In the genomic region with DNA sequence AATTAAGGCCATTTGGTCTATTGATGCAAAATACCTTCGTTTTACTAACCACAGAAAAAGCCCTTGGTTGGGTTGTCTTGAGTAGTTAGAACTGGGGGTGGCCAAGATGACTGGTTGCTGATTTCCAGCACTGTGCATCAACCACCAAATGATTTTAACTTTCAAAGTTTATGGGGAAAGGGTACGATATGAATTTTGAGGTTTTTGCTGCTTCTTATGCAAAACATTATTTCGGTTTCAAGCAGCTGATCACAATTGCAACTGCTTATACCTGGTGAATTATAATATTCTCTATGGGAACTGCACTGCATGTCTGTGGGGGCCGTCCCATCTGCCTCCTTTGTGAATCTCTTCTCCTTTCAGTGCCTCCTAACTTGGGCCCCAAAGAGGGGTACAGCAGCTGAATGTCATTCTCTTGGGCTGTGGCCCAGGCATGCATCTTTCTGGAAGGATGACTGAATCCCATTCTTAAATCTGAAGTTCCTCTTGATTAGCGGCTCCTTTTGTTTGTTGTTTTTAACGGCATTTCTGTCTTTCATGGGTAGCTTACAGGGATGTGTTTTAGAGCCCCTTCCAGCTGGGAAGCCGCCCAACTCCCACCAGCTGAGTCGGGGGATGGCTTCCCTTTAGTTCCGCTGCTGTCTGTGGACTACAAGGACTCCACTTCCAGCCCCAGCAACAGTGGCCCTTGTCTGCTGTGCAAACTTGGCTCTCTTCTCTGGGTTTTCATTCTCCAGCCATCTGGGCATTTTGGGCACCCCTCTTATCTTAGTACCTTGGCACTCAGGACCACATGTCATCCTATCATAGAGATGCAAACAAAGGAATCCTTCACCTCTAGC, we compare ENCODE assay signal across 9 cellular contexts.
DNase-seq lines count a peak whose midpoint lies in the region; ATAC-seq and TF ChIP-seq lines count a peak whose summit lies in the region.
"Had no signal": no experiment of that assay in that cellular context is flagged by ENCODE, and none has a peak within 500 bp of the region (broad histone marks: within the 10 kb centered on the region; RNA-seq: fewer than 3 reads in every experiment).

No MANE protein-coding gene starts in this region.

- H4K20me1 ChIP-seq in OCI-LY3 (ENCODE audit: insufficient read depth, low read length), result no peaks in the 10 kb centered on the region
- H4K20me1 ChIP-seq in Karpas-422 (ENCODE audit: insufficient read depth, low read depth, low read length), result no peaks in the 10 kb centered on the region

- H3K4me1 Mint-ChIP-seq in activated CD4-positive, alpha-beta T cell treated with anti-CD3 and anti-CD28 coated beads, Interleukin-2, amount 10 ng/mL, durations not matched to agents 7 days and 5 days, result peaks cover 2% of the 10 kb centered on the region
- H3K4me1 Mint-ChIP-seq in CD4-positive, alpha-beta T cell (ENCODE audit: low read depth), result peaks cover 43% of the 10 kb centered on the region
- H3K4me1 Mint-ChIP-seq in activated T-helper 1 cell treated with anti-CD3 and anti-CD28 coated beads, Interleukin-12 subunit alpha, Interleukin-12 subunit beta, Interleukin-2, Interleukin-4 antibody, amounts not matched to agents 30 ng/mL and 10 ng/mL and 1 ng/mL, durations not matched to agents 14 hours and 24 hours and 36 hours (ENCODE audit: low read depth), result peaks cover 22% of the 10 kb centered on the region

- POLR2A ChIA-PET in activated CD4-positive, alpha-beta T cell treated with anti-CD3 and anti-CD28 coated beads, Interleukin-2, amount 10 ng/mL, durations not matched to agents 7 days and 5 days (lab: Charles Lee), result no interaction called here
- POLR2A ChIA-PET in CD4-positive, alpha-beta T cell (lab: Charles Lee), result interaction anchor here (0.6 kb wide), 1 partner anchor 490 kb away, joined by 4 read pairs; no protein-coding TSS in a partner anchor

- peak; percentile 58 to 69 for DNase-seq in activated CD4-positive, alpha-beta T cell treated with anti-CD3 and anti-CD28 coated beads, Interleukin-2, amount 50 U/mL, for 48 hours
- DNase-seq in activated CD4-positive, alpha-beta T cell treated with anti-CD3 and anti-CD28 coated beads, Interleukin-2, amount 10 ng/mL, durations not matched to agents 7 days and 5 days, result no peak
- peak; percentile 14 to 30 (median 27) for DNase-seq in stimulated activated CD4-positive, alpha-beta T cell treated with anti-CD3 and anti-CD28 coated beads, TNF-alpha, amount 100 ng/mL, for 48 hours (ENCODE audit: low read depth in 3 of 3)
- no peak for DNase-seq in CD4-positive, alpha-beta T cell
- DNase-seq in activated T-helper 1 cell treated with anti-CD3 and anti-CD28 coated beads, Interleukin-12 subunit alpha, Interleukin-12 subunit beta, Interleukin-2, Interleukin-4 antibody, amounts not matched to agents 30 ng/mL and 10 ng/mL and 1 ng/mL, durations not matched to agents 14 hours and 24 hours and 36 hours (ENCODE audit: low spot score), result no peak
- DNase-seq in Karpas-422, result no peak
- DNase-seq: central memory CD4-positive, alpha-beta T cell had no signal

- no peak for TF ChIP-seq CTCF in OCI-LY3 (IDR thresholded peaks at IDR 0.05; ENCODE audit: low read depth, low read length)
- no peak for TF ChIP-seq CTCF in CD4-positive, alpha-beta T cell (IDR thresholded peaks at IDR 0.05)

- no peaks in the 10 kb centered on the region for H3K9me3 ChIP-seq in OCI-LY3 (ENCODE audit: insufficient read depth, low read length)
- H3K9me3 ChIP-seq in CD4-positive, alpha-beta T cell (ENCODE audit: control insufficient read depth, low read length), result no peaks in the 10 kb centered on the region
- H3K9me3 ChIP-seq in Karpas-422 (ENCODE audit: low read length), result no peaks in the 10 kb centered on the region

- no peaks in the 10 kb centered on the region for H3K27me3 Mint-ChIP-seq in activated CD4-positive, alpha-beta T cell treated with anti-CD3 and anti-CD28 coated beads, Interleukin-2, amount 10 ng/mL, durations not matched to agents 7 days and 5 days
- no peaks in the 10 kb centered on the region for H3K27me3 Mint-ChIP-seq in CD4-positive, alpha-beta T cell
- H3K27me3 Mint-ChIP-seq in activated T-helper 1 cell treated with anti-CD3 and anti-CD28 coated beads, Interleukin-12 subunit alpha, Interleukin-12 subunit beta, Interleukin-2, Interleukin-4 antibody, amounts not matched to agents 30 ng/mL and 10 ng/mL and 1 ng/mL, durations not matched to agents 14 hours and 24 hours and 36 hours (ENCODE audit: insufficient read depth), result no peaks in the 10 kb centered on the region

- intact Hi-C loops in CD4-positive, alpha-beta T cell (cut with DNase I, micrococcal nuclease), result no loop called here
- intact Hi-C loops in activated T-helper 1 cell treated with anti-CD3 and anti-CD28 coated beads, Interleukin-12 subunit alpha, Interleukin-12 subunit beta, Interleukin-2, Interleukin-4 antibody, amounts not matched to agents 30 ng/mL and 10 ng/mL and 1 ng/mL, durations not matched to agents 14 hours and 24 hours and 36 hours (cut with micrococcal nuclease), result loop anchor here (2.0 to 10.0 kb wide), 3 partner anchors 28 to 56 kb away; no protein-coding TSS in a partner anchor

- H3K4me2 ChIP-seq in OCI-LY3 (ENCODE audit: low read length) (peak overlapping the region; percentile 88), Karpas-422 (ENCODE audit: low read depth, low read length, poor library complexity, severe bottlenecking) (no peak overlapping the region)

- no peaks in the 10 kb centered on the region for H3K79me2 ChIP-seq in OCI-LY3 (ENCODE audit: low read length)
- no peaks in the 10 kb centered on the region for H3K79me2 ChIP-seq in Karpas-422 (ENCODE audit: low read length)

- ATAC-seq in HG02642 (IDR thresholded peaks at IDR 0.05; ENCODE audit: poor library complexity, unreplicated experiment), result peak; percentile 95
- no peak for ATAC-seq in CD4-positive, alpha-beta T cell (ENCODE audit: poor library complexity)

- CTCF ChIA-PET in activated CD4-positive, alpha-beta T cell treated with anti-CD3 and anti-CD28 coated beads, Interleukin-2, amount 10 ng/mL, durations not matched to agents 7 days and 5 days (lab: Charles Lee), result interaction anchor here (0.7 to 0.9 kb wide), 2 partner anchors 9 to 299 kb away, joined by 3 to 4 read pairs; no protein-coding TSS in a partner anchor
- CTCF ChIA-PET in CD4-positive, alpha-beta T cell (lab: Charles Lee), result no interaction called here

- no peak overlapping the region for H3K27ac Mint-ChIP-seq in activated CD4-positive, alpha-beta T cell treated with anti-CD3 and anti-CD28 coated beads, Interleukin-2, amount 10 ng/mL, durations not matched to agents 7 days and 5 days
- no peak overlapping the region for H3K27ac Mint-ChIP-seq in CD4-positive, alpha-beta T cell
- no peak overlapping the region for H3K27ac Mint-ChIP-seq in activated T-helper 1 cell treated with anti-CD3 and anti-CD28 coated beads, Interleukin-12 subunit alpha, Interleukin-12 subunit beta, Interleukin-2, Interleukin-4 antibody, amounts not matched to agents 30 ng/mL and 10 ng/mL and 1 ng/mL, durations not matched to agents 14 hours and 24 hours and 36 hours

- H3K36me3 ChIP-seq in OCI-LY3 (replicated peaks; ENCODE audit: low read depth, low read length), result no peaks in the 10 kb centered on the region
- H3K36me3 ChIP-seq in Karpas-422 (ENCODE audit: insufficient read depth, low read length), result no peaks in the 10 kb centered on the region

- H3K27ac ChIP-seq in OCI-LY3 (ENCODE audit: low read length) (peak overlapping the region; percentile 78), Karpas-422 (ENCODE audit: low read length) (no peak overlapping the region)
- no peak overlapping the region for H3K27ac ChIP-seq in CD4-positive, alpha-beta T cell (ENCODE audit: low read depth, low read length)

- H3K4me3 ChIP-seq in OCI-LY3 (ENCODE audit: low read length), result peak overlapping the region; percentile 56
- no peak overlapping the region for H3K4me3 ChIP-seq in Karpas-422 (ENCODE audit: low read length)

- H2AFZ ChIP-seq in OCI-LY3 (ENCODE audit: low read depth, low read length) (no peak overlapping the region), Karpas-422 (ENCODE audit: low read length) (no peak overlapping the region)

- H3K9me3 Mint-ChIP-seq in activated CD4-positive, alpha-beta T cell treated with anti-CD3 and anti-CD28 coated beads, Interleukin-2, amount 10 ng/mL, durations not matched to agents 7 days and 5 days, result no peaks in the 10 kb centered on the region
- H3K9me3 Mint-ChIP-seq in CD4-positive, alpha-beta T cell, result no peaks in the 10 kb centered on the region
- no peaks in the 10 kb centered on the region for H3K9me3 Mint-ChIP-seq in activated T-helper 1 cell treated with anti-CD3 and anti-CD28 coated beads, Interleukin-12 subunit alpha, Interleukin-12 subunit beta, Interleukin-2, Interleukin-4 antibody, amounts not matched to agents 30 ng/mL and 10 ng/mL and 1 ng/mL, durations not matched to agents 14 hours and 24 hours and 36 hours

- H3K4me1 ChIP-seq in OCI-LY3 (ENCODE audit: low read length) (peaks cover 61% of the 10 kb centered on the region), Karpas-422 (ENCODE audit: low read length) (peaks cover 6% of the 10 kb centered on the region)

- H3K9ac ChIP-seq in OCI-LY3 (ENCODE audit: low read length) (peak overlapping the region; percentile 59), Karpas-422 (ENCODE audit: low read length) (no peak overlapping the region)

- H3K27me3 ChIP-seq in OCI-LY3 (ENCODE audit: low read depth, low read length), result peaks cover 20% of the 10 kb centered on the region
- no peaks in the 10 kb centered on the region for H3K27me3 ChIP-seq in CD4-positive, alpha-beta T cell (ENCODE audit: control insufficient read depth, insufficient read depth, low read length)
- no peaks in the 10 kb centered on the region for H3K27me3 ChIP-seq in Karpas-422 (ENCODE audit: low read length)

- no peaks in the 10 kb centered on the region for H3K9me2 ChIP-seq in Karpas-422 (replicated peaks; ENCODE audit: insufficient read depth, low read length)

- no peak overlapping the region for H3K4me3 Mint-ChIP-seq in activated CD4-positive, alpha-beta T cell treated with anti-CD3 and anti-CD28 coated beads, Interleukin-2, amount 10 ng/mL, durations not matched to agents 7 days and 5 days
- H3K4me3 Mint-ChIP-seq in CD4-positive, alpha-beta T cell, result no peak overlapping the region
- no peak overlapping the region for H3K4me3 Mint-ChIP-seq in activated T-helper 1 cell treated with anti-CD3 and anti-CD28 coated beads, Interleukin-12 subunit alpha, Interleukin-12 subunit beta, Interleukin-2, Interleukin-4 antibody, amounts not matched to agents 30 ng/mL and 10 ng/mL and 1 ng/mL, durations not matched to agents 14 hours and 24 hours and 36 hours

- H3K36me3 Mint-ChIP-seq in activated CD4-positive, alpha-beta T cell treated with anti-CD3 and anti-CD28 coated beads, Interleukin-2, amount 10 ng/mL, durations not matched to agents 7 days and 5 days (ENCODE audit: low read depth), result peaks cover 5% of the 10 kb centered on the region
- H3K36me3 Mint-ChIP-seq in CD4-positive, alpha-beta T cell (ENCODE audit: low read depth), result no peaks in the 10 kb centered on the region
- H3K36me3 Mint-ChIP-seq in activated T-helper 1 cell treated with anti-CD3 and anti-CD28 coated beads, Interleukin-12 subunit alpha, Interleukin-12 subunit beta, Interleukin-2, Interleukin-4 antibody, amounts not matched to agents 30 ng/mL and 10 ng/mL and 1 ng/mL, durations not matched to agents 14 hours and 24 hours and 36 hours (ENCODE audit: low read depth), result peaks cover 2% of the 10 kb centered on the region

Comparison
In these comparisons a context has a peak if more than half of its experiments do, and no peak if none do; other contexts are left out.
1. DNase-seq: peak in activated CD4-positive, alpha-beta T cell treated with anti-CD3 and anti-CD28 coated beads, Interleukin-2, amount 50 U/mL, for 48 hours (2 of 2) and stimulated activated CD4-positive, alpha-beta T cell treated with anti-CD3 and anti-CD28 coated beads, TNF-alpha, amount 100 ng/mL, for 48 hours (3 of 3); none in activated CD4-positive, alpha-beta T cell treated with anti-CD3 and anti-CD28 coated beads, Interleukin-2, amount 10 ng/mL, durations not matched to agents 7 days and 5 days (single experiment), CD4-positive, alpha-beta T cell (0 of 10), activated T-helper 1 cell treated with anti-CD3 and anti-CD28 coated beads, Interleukin-12 subunit alpha, Interleukin-12 subunit beta, Interleukin-2, Interleukin-4 antibody, amounts not matched to agents 30 ng/mL and 10 ng/mL and 1 ng/mL, durations not matched to agents 14 hours and 24 hours and 36 hours (single experiment) and Karpas-422 (single experiment).